ENCODE assay signal across 29 cellular contexts in the genomic region with DNA sequence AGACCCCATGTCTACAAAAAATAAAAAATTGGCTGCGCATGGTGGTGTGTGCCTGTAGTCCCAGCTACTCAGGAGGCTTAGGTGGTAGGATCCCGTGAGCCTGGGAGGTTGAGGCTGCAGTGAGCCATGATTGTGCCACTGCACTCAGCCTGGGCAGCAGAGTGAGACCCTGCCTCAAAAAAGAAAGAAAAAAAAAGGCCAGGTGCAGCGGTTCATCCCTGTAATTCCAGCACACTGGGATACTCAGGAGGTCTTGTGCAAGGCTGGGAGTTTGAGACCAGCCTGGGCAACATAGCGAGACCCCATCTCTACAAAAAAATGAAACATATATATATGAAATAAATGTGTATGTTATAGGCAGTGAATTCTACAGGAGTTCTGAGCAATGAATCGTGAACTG.
"Had no signal": no experiment of that assay in that cellular context is flagged by ENCODE, and none has a peak within 500 bp of the region (broad histone marks: within the 10 kb centered on the region; RNA-seq: fewer than 3 reads in every experiment).

No MANE protein-coding gene starts in this region.

- H3K4me3 ChIP-seq: colonic mucosa, coronary artery, dorsolateral prefrontal cortex, esophagus muscularis mucosa, esophagus squamous epithelium, gastrocnemius medialis, gastroesophageal sphincter, heart left ventricle, heart right ventricle had no signal

- H3K4me3 Mint-ChIP-seq: dendritic cell treated with granulocyte-macrophage colony-stimulating factor and Interleukin-4, amounts not matched to agents 40 ng/mL and 50 ng/mL, for 4 days; effector memory CD8-positive, alpha-beta T cell; endodermal cell had no signal

- H3K9me3 Mint-ChIP-seq: dendritic cell treated with granulocyte-macrophage colony-stimulating factor and Interleukin-4, amounts not matched to agents 40 ng/mL and 50 ng/mL, for 4 days; effector memory CD8-positive, alpha-beta T cell; endodermal cell had no signal

- H3K9me3 ChIP-seq: colonic mucosa, esophagus muscularis mucosa, esophagus squamous epithelium, gastrocnemius medialis, gastroesophageal sphincter, heart left ventricle, heart right ventricle had no signal

- H3K27ac ChIP-seq: colonic mucosa, coronary artery, dorsolateral prefrontal cortex, epithelial cell of prostate, esophagus muscularis mucosa, esophagus squamous epithelium, foreskin keratinocyte, gastrocnemius medialis, gastroesophageal sphincter, heart left ventricle, heart right ventricle had no signal

- H3K36me3 ChIP-seq: colonic mucosa, esophagus muscularis mucosa, esophagus squamous epithelium, gastrocnemius medialis, gastroesophageal sphincter, heart left ventricle, heart right ventricle had no signal

- DNase-seq: colonic mucosa; cortex of kidney; dermis blood vessel endothelial cell; dorsolateral prefrontal cortex; effector CD4-positive, alpha-beta T cell; effector CD8-positive, alpha-beta T cell; effector memory CD4-positive, alpha-beta T cell; effector memory CD8-positive, alpha-beta T cell; endodermal cell; erythroblast; esophagus squamous epithelium; foreskin fibroblast; foreskin keratinocyte; foreskin melanocyte; gastrocnemius medialis; glutamatergic neuron; head of caudate nucleus; heart left ventricle; heart right ventricle had no signal

- H3K4me1 Mint-ChIP-seq: endodermal cell had no signal

- H3K4me1 ChIP-seq: colonic mucosa, esophagus muscularis mucosa, esophagus squamous epithelium, foreskin keratinocyte, gastrocnemius medialis, gastroesophageal sphincter, heart left ventricle, heart right ventricle had no signal

- ATAC-seq: effector memory CD8-positive, alpha-beta T cell; esophagus mucosa; foreskin keratinocyte; gastrocnemius medialis; gastroesophageal sphincter; heart left ventricle; heart right ventricle had no signal

- H3K27me3 Mint-ChIP-seq: dendritic cell treated with granulocyte-macrophage colony-stimulating factor and Interleukin-4, amounts not matched to agents 40 ng/mL and 50 ng/mL, for 4 days; effector memory CD8-positive, alpha-beta T cell had no signal

- H3K27me3 ChIP-seq: colonic mucosa, dorsolateral prefrontal cortex, esophagus muscularis mucosa, esophagus squamous epithelium, foreskin keratinocyte, gastrocnemius medialis, gastroesophageal sphincter, heart left ventricle, heart right ventricle had no signal

- FAIRE-seq: colon, endometrium, endothelial cell of umbilical vein, frontal cortex had no signal

- H3K27ac Mint-ChIP-seq: dendritic cell treated with granulocyte-macrophage colony-stimulating factor and Interleukin-4, amounts not matched to agents 40 ng/mL and 50 ng/mL, for 4 days; effector memory CD8-positive, alpha-beta T cell; endodermal cell had no signal
